Comparison of ENCODE assay signal across 26 cellular contexts in genomic region chr4:138758876-138759275, GRCh38.
"Had no signal": no experiment of that assay in that cellular context is flagged by ENCODE, and none has a peak within 500 bp of the region (broad histone marks: within the 10 kb centered on the region; RNA-seq: fewer than 3 reads in every experiment).

No MANE protein-coding gene starts in this region.

- ATAC-seq: HepG2, T-cell had no signal

- H3K36me3 Mint-ChIP-seq: T-cell had no signal

- H3K27me3 Mint-ChIP-seq: T-cell had no signal

- H3K9me3 ChIP-seq: SJSA1 had no signal

- H3K4me3 ChIP-seq: SJSA1, SK-N-MC had no signal

- H3K4me1 ChIP-seq: SJSA1 had no signal

- FAIRE-seq: HepG2, RCC 7860 had no signal

- H3K4me2 ChIP-seq: KMS-11 had no signal

- H3K27ac ChIP-seq: HL-60, KMS-11, SJSA1, SK-N-MC had no signal

- H3K27me3 ChIP-seq: SJSA1 had no signal

- H3K9ac ChIP-seq: KMS-11 had no signal

- H3K36me3 ChIP-seq: SJSA1 had no signal

- DNase-seq: IMR-90, Kasumi-1, MM.1S, NCI-H1092 treated with DMSO at 0.1 percent for 48 hours, NCI-H1436, NCI-H187, NCI-H2029, NCI-H2171, NCI-H226, NCI-H446, NCI-H510A, NCI-H524 treated with DMSO at 0.1 percent for 48 hours, NCI-H69, NCI-H774, Right ventricle myocardium superior, RPMI8226, SIG-M5, SW 1271, T-cell had no signal

- H3K27ac Mint-ChIP-seq: T-cell; T-helper 1 cell treated with Interleukin-12 subunit alpha and Interleukin-12 subunit beta and Interleukin-4 antibody, amounts not matched to agents 30 μg/mL and 1 μg/mL, for 36 hours had no signal

- H3K9me3 Mint-ChIP-seq: T-helper 1 cell treated with Interleukin-12 subunit alpha and Interleukin-12 subunit beta and Interleukin-4 antibody, amounts not matched to agents 30 μg/mL and 1 μg/mL, for 36 hours had no signal

- H3K4me3 Mint-ChIP-seq: T-cell; T-helper 1 cell treated with Interleukin-12 subunit alpha and Interleukin-12 subunit beta and Interleukin-4 antibody, amounts not matched to agents 30 μg/mL and 1 μg/mL, for 36 hours had no signal

- H3K4me1 Mint-ChIP-seq: T-cell had no signal
